ENCODE assay signal across 23 cellular contexts in the genomic region with DNA sequence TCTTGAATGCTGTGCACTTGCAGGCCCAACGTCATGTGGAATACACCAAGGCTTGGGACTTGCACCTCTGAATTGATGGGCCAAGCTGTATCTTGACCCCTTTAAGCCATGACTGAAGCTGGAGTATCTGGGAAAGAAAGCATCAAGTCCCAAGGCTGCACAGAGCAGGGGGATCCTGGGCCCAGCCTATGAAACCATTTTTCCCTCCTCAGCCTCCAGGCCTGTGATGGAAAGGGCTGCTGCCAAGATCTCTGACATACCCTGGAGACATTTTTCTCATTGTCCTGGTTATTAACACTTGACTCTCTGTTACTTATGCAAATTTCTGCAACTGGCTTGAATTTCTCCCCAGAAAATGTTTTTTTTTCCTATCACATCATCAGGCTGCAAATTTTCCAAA.
"Had no signal": no experiment of that assay in that cellular context is flagged by ENCODE, and none has a peak within 500 bp of the region (broad histone marks: within the 10 kb centered on the region; RNA-seq: fewer than 3 reads in every experiment).

No MANE protein-coding gene starts in this region.

- H3K79me2 ChIP-seq: hepatocyte had no signal

- H3K27ac ChIP-seq: colonic mucosa, coronary artery, dorsolateral prefrontal cortex, epithelial cell of prostate, esophagus squamous epithelium, foreskin keratinocyte, gastrocnemius medialis, gastroesophageal sphincter, heart left ventricle, heart right ventricle, hepatocyte had no signal

- H3K9me3 ChIP-seq: colonic mucosa, gastrocnemius medialis had no signal

- H2AFZ ChIP-seq: hepatocyte had no signal

- DNase-seq: colonic mucosa; cortex of kidney; dermis blood vessel endothelial cell; dorsolateral prefrontal cortex; effector CD4-positive, alpha-beta T cell; effector CD8-positive, alpha-beta T cell; effector memory CD4-positive, alpha-beta T cell; effector memory CD8-positive, alpha-beta T cell; endodermal cell; erythroblast; esophagus squamous epithelium; foreskin fibroblast; foreskin keratinocyte; foreskin melanocyte; gastrocnemius medialis; glutamatergic neuron; head of caudate nucleus; heart left ventricle; heart right ventricle had no signal

- H3K36me3 ChIP-seq: colonic mucosa, esophagus squamous epithelium, gastrocnemius medialis, gastroesophageal sphincter, heart left ventricle, heart right ventricle had no signal

- H3K4me1 ChIP-seq: colonic mucosa, esophagus squamous epithelium, foreskin keratinocyte, gastrocnemius medialis, gastroesophageal sphincter, heart left ventricle, heart right ventricle had no signal

- H3K4me3 ChIP-seq: colonic mucosa, coronary artery, dorsolateral prefrontal cortex, esophagus squamous epithelium, gastrocnemius medialis, gastroesophageal sphincter, heart left ventricle, heart right ventricle, hepatocyte had no signal

- H3K27me3 ChIP-seq: colonic mucosa, esophagus squamous epithelium, foreskin keratinocyte, gastrocnemius medialis, gastroesophageal sphincter, heart left ventricle, heart right ventricle, hepatocyte had no signal

- H3K4me2 ChIP-seq: hepatocyte had no signal
